Comparison of ENCODE assay signal across 8 cellular contexts in genomic region chr3:187935623-187936156, GRCh38.
DNase-seq lines count a peak whose midpoint lies in the region; ATAC-seq and TF ChIP-seq lines count a peak whose summit lies in the region.

No MANE protein-coding gene starts in this region.

- no peak overlapping the region for H3K4me3 ChIP-seq in DND-41 (ENCODE audit: low read depth in 1 of 2, low read length in 2 of 2)
- peak overlapping the region in 1 of 8 donors; percentile 41 for H3K4me3 ChIP-seq in spleen
- no peak overlapping the region for H3K4me3 ChIP-seq in tibial artery

- no peaks in the 10 kb centered on the region for H3K79me2 ChIP-seq in DND-41 (ENCODE audit: insufficient read depth, low read length)

- TF ChIP-seq CTCF in DND-41 (IDR thresholded peaks at IDR 0.05; ENCODE audit: borderline replicate concordance, extremely low read depth, low read length, poor library complexity, severe bottlenecking) (no peak), spleen (IDR thresholded peaks at IDR 0.05 in 8 of 11, conservative IDR thresholded peaks at IDR 0.05 in 3 of 11) (no peak), tibial artery (IDR thresholded peaks at IDR 0.05) (no peak)

- peaks cover 7% of the 10 kb centered on the region for H3K4me1 ChIP-seq in DND-41 (ENCODE audit: insufficient read depth, low read length)
- peaks cover 0 to 32% (median 16%) of the 10 kb centered on the region in 6 donors for H3K4me1 ChIP-seq in spleen
- H3K4me1 ChIP-seq in tibial artery: no peaks in the 10 kb centered on the region

- TF ChIP-seq POLR2A in spleen (IDR thresholded peaks at IDR 0.05): no peak

- 43 to 56% (median 55%) methylated on average over 16 to 17 of the region's 17 CpGs for WGBS in spleen, 5 donors

- H4K20me1 ChIP-seq in DND-41 (ENCODE audit: insufficient read depth, low read length): no peaks in the 10 kb centered on the region

- peak overlapping the region; percentile 8; the same call in 1 of the 2 replicates for H2AFZ ChIP-seq in DND-41 (ENCODE audit: low read depth, low read length)

- H3K36me3 ChIP-seq in DND-41 (ENCODE audit: insufficient read depth, low read length) (no peaks in the 10 kb centered on the region), spleen (no peaks in the 10 kb centered on the region), tibial artery (no peaks in the 10 kb centered on the region)

- H3K27me3 ChIP-seq in DND-41 (ENCODE audit: insufficient read depth, low read length, poor library complexity) (no peaks in the 10 kb centered on the region), spleen (replicated peaks in 1 of 7) (no peaks in the 10 kb centered on the region), tibial artery (no peaks in the 10 kb centered on the region)

- no peak overlapping the region; the same call in 1 of the 2 replicates for H3K4me2 ChIP-seq in DND-41 (ENCODE audit: insufficient read depth, low read length)

- H3K9me3 ChIP-seq in DND-41 (ENCODE audit: insufficient read depth, low read length, severe bottlenecking) (no peaks in the 10 kb centered on the region), spleen (no peaks in the 10 kb centered on the region), tibial artery (no peaks in the 10 kb centered on the region)

- H3K9ac ChIP-seq in DND-41 (ENCODE audit: low read depth, low read length): no peak overlapping the region

- H3K27ac ChIP-seq in DND-41 (ENCODE audit: low read length) (peak overlapping the region; percentile 34; the same call in 1 of the 2 replicates), spleen (peak overlapping the region; percentile 27 to 86 (median 66)), tibial artery (no peak overlapping the region)

- intact Hi-C loops in spleen (cut with DNase I; ENCODE audit: low total_unique reads) (no loop called here), tibial artery (cut with DNase I; ENCODE audit: low total_unique reads) (no loop called here)

- ATAC-seq in DND-41 (ENCODE audit: insufficient read depth, low read depth): peak; percentile 78
- peak; percentile 97 for ATAC-seq in GM19463 (IDR thresholded peaks at IDR 0.05; ENCODE audit: unreplicated experiment)
- peak; percentile 95 for ATAC-seq in HG03442 (IDR thresholded peaks at IDR 0.05; ENCODE audit: unreplicated experiment)

- DNase-seq in DND-41 (no peak), spleen (peak; percentile 88), NK-92 (lab: John Stamatoyannopoulos, UW; ENCODE audit: unreplicated experiment) (no peak), AG08396 (ENCODE audit: low spot score) (no peak), tibial artery (no peak)
- peak; percentile 71 for DNase-seq in activated CD8-positive, alpha-beta memory T cell treated with anti-CD3 and anti-CD28 coated beads, Interleukin-2, amount 50 U/mL, for 48 hours

Comparison
In these comparisons a context has a peak if more than half of its experiments do, and no peak if none do; other contexts are left out.
1. DNase-seq: peak in activated CD8-positive, alpha-beta memory T cell treated with anti-CD3 and anti-CD28 coated beads, Interleukin-2, amount 50 U/mL, for 48 hours (single experiment) and spleen (single experiment); none in DND-41 (single experiment), NK-92 (single experiment), AG08396 (single experiment) and tibial artery (0 of 2).
2. H3K27ac ChIP-seq: peak in DND-41 (single experiment) and spleen (8 of 8); none in tibial artery (0 of 2).
3. Peak in every context shown above with its lines, with median percentiles within 50 percentile points of each other: ATAC-seq.